34 cellular contexts compared by ENCODE assay signal in the genomic region with DNA sequence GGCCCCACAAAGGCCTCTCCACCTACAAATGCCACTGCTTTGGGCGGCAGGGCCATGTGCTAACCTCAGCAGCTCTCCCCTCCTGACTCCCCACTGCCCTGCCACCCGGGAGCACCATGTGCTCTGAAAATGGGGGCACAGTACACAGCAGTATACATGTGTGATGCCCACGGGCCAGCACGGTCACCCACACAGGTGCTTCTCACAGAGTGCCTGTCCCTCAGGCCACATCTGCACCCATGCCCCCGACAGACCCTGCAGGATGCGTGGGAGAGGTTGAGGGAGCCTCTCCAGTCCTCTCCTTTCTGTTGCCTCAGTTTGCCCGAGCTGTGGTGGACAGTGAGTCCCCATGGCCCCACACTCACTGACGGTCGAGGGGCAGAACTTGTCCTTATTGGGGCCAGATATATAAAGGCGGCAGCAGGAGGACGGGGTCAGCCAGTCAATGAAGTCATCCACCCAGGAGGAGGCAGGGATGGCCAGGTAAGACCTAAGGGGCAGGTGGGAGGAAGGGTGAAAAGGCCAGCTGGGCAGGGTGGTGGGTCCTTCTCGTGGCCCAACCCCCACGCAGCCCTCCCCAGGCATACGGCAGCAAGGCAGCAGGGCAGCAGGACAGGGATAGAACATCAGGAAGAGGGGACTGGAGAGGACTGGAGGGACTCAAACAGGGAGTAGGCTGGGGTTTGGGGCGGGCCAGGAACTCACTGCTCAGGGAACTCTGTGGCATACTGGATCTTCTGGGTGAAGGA. TPM values are rescaled to one million over a fixed set of nuclear protein-coding genes. Genes with fewer than 3 reads are reported as not detected.
"Had no signal": no experiment of that assay in that cellular context is flagged by ENCODE, and none has a peak within 500 bp of the region (broad histone marks: within the 10 kb centered on the region; RNA-seq: fewer than 3 reads in every experiment).

No MANE protein-coding gene starts in this region.

- DNase-seq: activated CD4-positive, alpha-beta T cell treated with anti-CD3 and anti-CD28 coated beads for 48 hours; activated CD4-positive, alpha-beta T cell treated with anti-CD3 and anti-CD28 coated beads, Interleukin-2, amount 50 U/mL, for 48 hours; activated CD8-positive, alpha-beta memory T cell treated with anti-CD3 and anti-CD28 coated beads, Interleukin-2, amount 50 U/mL, for 48 hours; activated gamma-delta T cell treated with Interleukin-2 at 50 U/mL for 16 hours; activated naive CD4-positive, alpha-beta T cell treated with anti-CD3 and anti-CD28 coated beads, Interleukin-2, amount 50 U/mL, for 16 hours; activated naive CD8-positive, alpha-beta T cell treated with anti-CD3 and anti-CD28 coated beads, Interleukin-2, amount 50 U/mL, for 24 hours; activated T-cell treated with anti-CD3 and anti-CD28 coated beads, Interleukin-2, amount 50 U/mL, for 4 hours; amygdala; central memory CD4-positive, alpha-beta T cell; foreskin keratinocyte; left lung; lower lobe of right lung; mesenchymal stem cell; retina; sigmoid colon; small intestine; stimulated activated CD4-positive, alpha-beta T cell treated with anti-CD3 and anti-CD28 coated beads, Interleukin-4, amount 100 ng/mL, for 4 hours; stimulated activated CD8-positive, alpha-beta memory T cell treated with anti-CD3 and anti-CD28 coated beads, Interleukin-4, amount 100 ng/mL, for 48 hours; stimulated activated naive B cell treated with anti-CD40 and anti-IgM and Interleukin-4, amounts not matched to agents 10 μg/mL and 1 μg/mL and 100 μg/mL, for 72 hours; T-helper 17 cell; T1000; WERI-Rb-1 had no signal

- FAIRE-seq: pancreas, small intestine had no signal

- H3K9me3 ChIP-seq: neutrophil, pancreas, prostate gland had no signal

- H3K36me3 ChIP-seq: esophagus muscularis mucosa, left lung, lower lobe of right lung, neutrophil, pancreas, prostate gland, sigmoid colon, tibial nerve, WERI-Rb-1 had no signal

- H3K27me3 ChIP-seq: esophagus muscularis mucosa, left lung, pancreas, sigmoid colon, tibial nerve had no signal

- H3K4me1 ChIP-seq: esophagus muscularis mucosa, foreskin keratinocyte, left lung, lower lobe of right lung, pancreas, prostate gland, sigmoid colon, tibial nerve had no signal

- ATAC-seq: activated CD4-positive, CD25-positive, alpha-beta regulatory T cell treated with anti-CD3 and anti-CD28 coated beads, Interleukin-2, amount 50 U/mL, for 24 hours; activated naive CD8-positive, alpha-beta T cell treated with anti-CD3 and anti-CD28 coated beads, Interleukin-2, amount 50 U/mL, for 24 hours; activated T-cell treated with anti-CD3 and anti-CD28 coated beads, Interleukin-2, amount 50 U/mL, for 4 hours; activated T-helper 17 cell treated with anti-CD3 and anti-CD28 coated beads, Interleukin-2, amount 50 U/mL, for 72 hours; foreskin keratinocyte; left lung; lower lobe of right lung; pancreas; stimulated activated naive B cell treated with anti-CD40 and anti-IgM and Interleukin-4, amounts not matched to agents 10 μg/mL and 1 μg/mL and 100 μg/mL, for 72 hours; T-helper 17 cell had no signal

- H3K27ac ChIP-seq: esophagus muscularis mucosa, foreskin keratinocyte, left lung, lower lobe of right lung, neutrophil, pancreas, prostate gland, sigmoid colon, tibial nerve, WERI-Rb-1 had no signal

- H3K4me3 ChIP-seq: esophagus muscularis mucosa, left lung, lower lobe of right lung, pancreas, prostate gland, sigmoid colon, tibial nerve had no signal

RNA-seq across cellular contexts. Expression of a gene that starts 19.6 kb away (rescaled TPM):
- total RNA-seq: activated CD8-positive, alpha-beta memory T cell treated with anti-CD3 and anti-CD28 coated beads for 36 hours; foreskin keratinocyte; glomerular endothelial cell; mononuclear cell; temporal lobe; urinary bladder had no signal
- polyA plus RNA-seq: foreskin keratinocyte had no signal
